22 cellular contexts compared by ENCODE assay signal in genomic region chr3:192866804-192867203, GRCh38. TPM values are rescaled to one million over a fixed set of nuclear protein-coding genes. Genes with fewer than 3 reads are reported as not detected.
DNase-seq lines count a peak whose midpoint lies in the region; TF ChIP-seq lines count a peak whose summit lies in the region.
"Had no signal": no experiment of that assay in that cellular context is flagged by ENCODE, and none has a peak within 500 bp of the region (broad histone marks: within the 10 kb centered on the region; RNA-seq: fewer than 3 reads in every experiment).

No MANE protein-coding gene starts in this region.

- no peak overlapping the region for H3K4me3 Mint-ChIP-seq in nephron
- H3K4me3 Mint-ChIP-seq in activated naive CD8-positive, alpha-beta T cell treated with anti-CD3 and anti-CD28 coated beads for 36 hours, result no peak overlapping the region
- H3K4me3 Mint-ChIP-seq: CD4-positive, alpha-beta T cell; HFFc6 had no signal

- no peaks in the 10 kb centered on the region for H3K27me3 Mint-ChIP-seq in nephron (ENCODE audit: low read depth)
- H3K27me3 Mint-ChIP-seq in activated naive CD8-positive, alpha-beta T cell treated with anti-CD3 and anti-CD28 coated beads for 36 hours, result no peaks in the 10 kb centered on the region
- H3K27me3 Mint-ChIP-seq: CD4-positive, alpha-beta T cell had no signal

- H2AFZ ChIP-seq in KMS-11 (ENCODE audit: low read depth), result no peak overlapping the region

- peaks cover 50% of the 10 kb centered on the region for H3K4me1 Mint-ChIP-seq in nephron
- peaks cover 7% of the 10 kb centered on the region for H3K4me1 Mint-ChIP-seq in activated naive CD8-positive, alpha-beta T cell treated with anti-CD3 and anti-CD28 coated beads for 36 hours

- DNase-seq in DMS 273 (lab: John Stamatoyannopoulos, UW; ENCODE audit: unreplicated experiment), result peak; percentile 71
- no peak for DNase-seq in DMS 273 treated with DMSO at 0.1 percent for 48 hours (lab: John Stamatoyannopoulos, UW)
- DNase-seq in brain microvascular endothelial cell, result no peak
- DNase-seq in activated naive CD8-positive, alpha-beta T cell treated with anti-CD3 and anti-CD28 coated beads for 36 hours, result no peak
- DNase-seq in mucosa of gallbladder (ENCODE audit: low spot score), result no peak
- no peak for DNase-seq in caudate nucleus (lab: John Stamatoyannopoulos, UW)
- DNase-seq: ACHN; CD4-positive, alpha-beta T cell; COR-L47; H7; HFFc6; KBM-7; NCI-H1092; NCI-H1436; NCI-H2029; NCI-H524 treated with DMSO at 0.1 percent for 48 hours; OCI-M1; SJCRH30 had no signal

- peak overlapping the region in 2 of 3 experiments; percentile 45 to 60 for H3K27ac Mint-ChIP-seq in nephron
- no peak overlapping the region for H3K27ac Mint-ChIP-seq in activated naive CD8-positive, alpha-beta T cell treated with anti-CD3 and anti-CD28 coated beads for 36 hours
- H3K27ac Mint-ChIP-seq: CD4-positive, alpha-beta T cell had no signal

- TF ChIP-seq CTCF in KMS-11 (conservative IDR thresholded peaks at IDR 0.05; ENCODE audit: low read depth, low read length) (no peak), brain microvascular endothelial cell (IDR thresholded peaks at IDR 0.05; ENCODE audit: low read depth, low read length, missing control alignments) (no peak), nephron (IDR thresholded peaks at IDR 0.05; ENCODE audit: unreplicated experiment in 3 of 3) (no peak)

- peaks cover 62% of the 10 kb centered on the region for H3K79me2 ChIP-seq in KMS-11 (ENCODE audit: insufficient read depth, low read depth)

- H3K27me3 ChIP-seq in KMS-11 (ENCODE audit: insufficient read depth, low read depth) (no peaks in the 10 kb centered on the region), brain microvascular endothelial cell (replicated peaks) (no peaks in the 10 kb centered on the region)
- H3K27me3 ChIP-seq: BLaER1, SJCRH30 had no signal

- H3K9me3 Mint-ChIP-seq in nephron, result peaks cover 2% of the 10 kb centered on the region
- H3K9me3 Mint-ChIP-seq in activated naive CD8-positive, alpha-beta T cell treated with anti-CD3 and anti-CD28 coated beads for 36 hours, result peaks cover under 1% of the 10 kb centered on the region
- H3K9me3 Mint-ChIP-seq: CD4-positive, alpha-beta T cell; HFFc6 had no signal

- no peaks in the 10 kb centered on the region for H4K20me1 ChIP-seq in KMS-11 (ENCODE audit: insufficient read depth)
- H4K20me1 ChIP-seq: BLaER1 had no signal

- in situ Hi-C loops in brain microvascular endothelial cell (cut with HindIII; ENCODE audit: low pct_ligation_motif_present, low sequenced_read_pairs), result no loop called here

- H3K36me3 Mint-ChIP-seq in nephron (ENCODE audit: low read depth), result no peaks in the 10 kb centered on the region
- H3K36me3 Mint-ChIP-seq in activated naive CD8-positive, alpha-beta T cell treated with anti-CD3 and anti-CD28 coated beads for 36 hours, result peaks cover 6% of the 10 kb centered on the region

- no peak overlapping the region for H3K4me3 ChIP-seq in KMS-11 (IDR thresholded peaks at IDR 0.05; ENCODE audit: insufficient read depth, low read depth, low read length)
- no peak overlapping the region for H3K4me3 ChIP-seq in brain microvascular endothelial cell (ENCODE audit: low read depth, low read length)
- H3K4me3 ChIP-seq: BLaER1, SJCRH30 had no signal

- H3K4me2 ChIP-seq in KMS-11, result peak overlapping the region; percentile 49; the same call in 1 of the 2 replicates
- H3K4me2 ChIP-seq: BLaER1 had no signal

- H3K27ac ChIP-seq in KMS-11 (no peak overlapping the region), brain microvascular endothelial cell (peak overlapping the region; percentile 81), caudate nucleus (ENCODE audit: low read depth, low read length) (no peak overlapping the region)
- H3K27ac ChIP-seq: 22Rv1, BLaER1, SJCRH30 had no signal

- H3K36me3 ChIP-seq in KMS-11 (ENCODE audit: insufficient read depth) (no peaks in the 10 kb centered on the region), brain microvascular endothelial cell (replicated peaks) (no peaks in the 10 kb centered on the region)
- H3K36me3 ChIP-seq: BLaER1, SJCRH30 had no signal

- H3K9ac ChIP-seq in KMS-11, result no peak overlapping the region
- H3K9ac ChIP-seq: BLaER1 had no signal

- H3K4me1 ChIP-seq in KMS-11 (ENCODE audit: low read depth, poor library complexity, severe bottlenecking), result peaks cover 69% of the 10 kb centered on the region

RNA-seq across cellular contexts. Expression of gene MB21D2, which starts 50.9 kb away (rescaled TPM):
- total RNA-seq in activated naive CD8-positive, alpha-beta T cell treated with anti-CD3 and anti-CD28 coated beads for 36 hours, result 1 to 10 TPM; 6.4 to 6.6 TPM
- total RNA-seq in mucosa of gallbladder, result 8.7 TPM
